ENCODE assay signal across 8 cellular contexts in the genomic region with DNA sequence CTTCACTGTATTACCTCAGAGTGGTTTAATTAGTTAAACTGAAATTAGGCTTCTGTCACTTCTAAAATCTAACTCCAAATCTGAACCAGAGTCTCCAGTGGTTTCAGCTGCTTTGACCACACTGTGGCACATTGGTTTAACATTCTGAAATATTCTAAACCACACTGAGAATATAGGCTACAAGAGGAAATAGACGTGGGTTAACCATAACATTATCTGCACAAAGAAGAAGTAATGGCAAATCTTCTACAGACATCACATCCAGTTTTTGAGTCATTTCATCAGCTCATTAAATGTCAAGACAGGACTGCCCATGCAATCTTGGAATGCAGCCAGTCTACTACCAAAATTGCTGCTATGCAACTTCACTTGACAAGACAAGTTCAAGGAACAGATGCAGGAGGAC.
DNase-seq lines count a peak whose midpoint lies in the region; TF ChIP-seq lines count a peak whose summit lies in the region.

No MANE protein-coding gene starts in this region.

- CTCF ChIA-PET in GM10248 (lab: Yijun Ruan, JAX): interaction anchor here (0.8 to 2.3 kb wide), 5 partner anchors 9 to 155 kb away, joined by 3 to 11 read pairs (median 4); no protein-coding TSS in a partner anchor

- POLR2A ChIA-PET in GM10248 (lab: Yijun Ruan, JAX): no interaction called here

- H3K4me3 ChIP-seq in Jurkat, Clone E6-1 (ENCODE audit: low read length): no peak overlapping the region

- TF ChIP-seq CTCF in GM10248 (IDR thresholded peaks at IDR 0.05; ENCODE audit: control extremely low read depth, extremely low read depth, low read depth, missing control alignments): no peak
- TF ChIP-seq CTCF in GM20000 (IDR thresholded peaks at IDR 0.05; ENCODE audit: extremely low read depth, missing control alignments): no peak

- peak; percentile 30 for DNase-seq in GM10248 (ENCODE audit: extremely low spot score)
- DNase-seq in GM20000 (ENCODE audit: low spot score): peak; percentile 14
- DNase-seq in Jurkat, Clone E6-1 (ENCODE audit: low read depth, low spot score): peak; percentile 62
- peak; percentile 2 for DNase-seq in central memory CD4-positive, alpha-beta T cell
- DNase-seq in NCI-H345 treated with DMSO at 0.1 percent for 48 hours (lab: John Stamatoyannopoulos, UW; ENCODE audit: unreplicated experiment): no peak
- no peak for DNase-seq in Ammon's horn (ENCODE audit: low spot score)
- DNase-seq in COR-L47 (lab: John Stamatoyannopoulos, UW): no peak
- no peak for DNase-seq in islet precursor cell

Comparison
In these comparisons a context has a peak if more than half of its experiments do, and no peak if none do; other contexts are left out.
1. DNase-seq: peak in GM10248 (single experiment), GM20000 (single experiment), Jurkat, Clone E6-1 (single experiment) and central memory CD4-positive, alpha-beta T cell (single experiment); none in NCI-H345 treated with DMSO at 0.1 percent for 48 hours (single experiment), Ammon's horn (single experiment), COR-L47 (single experiment) and islet precursor cell (single experiment).